ENCODE assay signal across 7 cellular contexts in the genomic region with DNA sequence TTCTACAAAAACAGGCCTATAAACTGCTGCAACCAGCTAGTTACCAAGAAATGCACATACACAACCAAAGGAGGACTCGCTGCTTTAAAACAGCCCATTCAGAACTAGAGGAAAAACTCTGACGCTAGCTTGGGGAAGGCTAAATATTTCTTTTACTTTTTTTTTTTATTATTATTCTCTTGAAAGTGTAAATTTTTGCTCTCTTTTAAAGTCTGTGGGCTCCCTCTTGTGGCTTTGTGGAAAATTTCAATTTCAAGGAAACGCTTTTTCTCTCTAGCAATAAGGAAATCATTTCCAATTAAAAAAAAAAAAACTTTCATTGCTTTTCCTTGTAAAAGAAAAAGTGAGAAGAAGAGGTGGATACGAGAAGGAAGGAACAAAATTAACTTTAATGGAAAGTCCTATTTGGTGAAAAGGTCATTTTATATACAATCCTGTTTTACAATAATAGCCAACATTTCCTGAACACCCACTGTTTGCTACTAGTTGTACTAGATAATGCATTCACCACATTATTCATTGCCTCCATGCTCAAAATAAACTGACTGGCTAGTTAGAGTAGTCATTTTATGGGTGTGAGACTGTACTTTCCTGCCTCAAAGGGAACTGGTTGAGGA. TPM values are rescaled to one million over a fixed set of nuclear protein-coding genes. Genes with fewer than 3 reads are reported as not detected.
A peak's percentile ranks its signal among the peaks of the same experiment; 100 is the strongest.
DNase-seq lines count a peak whose midpoint lies in the region; ATAC-seq and TF ChIP-seq lines count a peak whose summit lies in the region.

No MANE protein-coding gene starts in this region.

- no peaks in the 10 kb centered on the region for H3K9me3 Mint-ChIP-seq in chondrocyte (ENCODE audit: low read depth)

- no peaks in the 10 kb centered on the region for H3K36me3 Mint-ChIP-seq in chondrocyte (ENCODE audit: low read depth)

- ATAC-seq in GM19397 (IDR thresholded peaks at IDR 0.05; ENCODE audit: unreplicated experiment) (no peak), HG03039 (IDR thresholded peaks at IDR 0.05; ENCODE audit: unreplicated experiment) (no peak)

- H3K27ac Mint-ChIP-seq in chondrocyte (ENCODE audit: unreplicated experiment): no peak overlapping the region

- H3K4me1 Mint-ChIP-seq in chondrocyte (ENCODE audit: low read depth): peaks cover 16% of the 10 kb centered on the region

- H3K27me3 Mint-ChIP-seq in chondrocyte (ENCODE audit: low read depth): no peaks in the 10 kb centered on the region

- peak; percentile 96 for TF ChIP-seq CTCF in chondrocyte (IDR thresholded peaks at IDR 0.05)

- peak; percentile 23 for DNase-seq in GM04504 (ENCODE audit: low read depth)
- DNase-seq in MV-4-11 (lab: John Stamatoyannopoulos, UW): peak; percentile 23
- DNase-seq in chondrocyte (ENCODE audit: low spot score): no peak
- DNase-seq in middle frontal gyrus (ENCODE audit: extremely low spot score, low spot score): peak; percentile 52
- no peak for DNase-seq in activated T-cell treated with anti-CD3 and anti-CD28 coated beads, Interleukin-2, amount 50 U/mL, for 48 hours

- no peak overlapping the region for H3K4me3 Mint-ChIP-seq in chondrocyte (ENCODE audit: unreplicated experiment)

RNA-seq across cellular contexts. Expression of gene SAMMSON, which starts 51.2 kb away (rescaled TPM):
- 0.39 TPM in 1 of 3 replicates, not detected in the others for total RNA-seq in chondrocyte

Comparison
In these comparisons a context has a peak if more than half of its experiments do, and no peak if none do; other contexts are left out.
1. DNase-seq: peak in GM04504 (single experiment), MV-4-11 (single experiment) and middle frontal gyrus (single experiment); none in chondrocyte (single experiment) and activated T-cell treated with anti-CD3 and anti-CD28 coated beads, Interleukin-2, amount 50 U/mL, for 48 hours (0 of 2).